Comparison of ENCODE assay signal across 7 cellular contexts in the genomic region with DNA sequence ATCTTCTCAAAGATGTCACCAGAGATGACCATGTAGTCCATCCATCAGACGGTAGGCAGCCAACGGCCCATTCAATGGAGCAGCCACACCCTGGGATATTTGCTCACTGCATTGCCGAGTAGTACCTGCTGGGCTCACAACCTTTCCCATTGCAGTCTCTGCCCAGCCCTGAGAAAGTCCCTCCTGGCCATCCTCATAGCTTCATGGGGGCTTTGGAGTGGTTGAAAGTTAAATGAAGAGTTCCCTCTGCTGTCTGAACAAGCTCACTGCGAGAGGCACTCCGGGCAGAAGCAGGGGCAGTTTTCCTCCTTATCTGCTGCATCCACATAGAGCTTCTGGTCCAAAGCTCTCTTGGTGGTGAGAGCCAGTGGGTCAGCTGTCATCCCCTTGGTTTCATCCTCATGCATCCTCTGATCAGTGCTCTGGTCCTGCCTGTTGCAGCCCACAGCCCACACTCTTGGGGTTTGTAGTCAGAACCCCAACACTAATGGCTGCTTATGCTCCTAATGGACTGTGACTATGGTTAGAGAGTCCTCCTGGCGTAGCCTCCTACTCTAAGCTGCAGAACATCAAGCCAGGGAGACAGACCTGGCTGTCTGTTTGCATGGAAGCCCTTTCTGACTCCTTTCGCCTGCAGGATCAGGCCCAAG. TPM values are rescaled to one million over a fixed set of nuclear protein-coding genes. Genes with fewer than 3 reads are reported as not detected.
DNase-seq lines count a peak whose midpoint lies in the region; TF ChIP-seq lines count a peak whose summit lies in the region.

No MANE protein-coding gene starts in this region.

- H3K27ac Mint-ChIP-seq in nephron, result peak overlapping the region in 1 of 3 experiments; percentile 43

- H3K27ac ChIP-seq in Peyer's patch, result peak overlapping the region in 2 of 4 donors; percentile 0 to 50

- H3K36me3 ChIP-seq in Peyer's patch, result no peaks in the 10 kb centered on the region

- TF ChIP-seq CTCF in Peyer's patch (IDR thresholded peaks at IDR 0.05), result peak in 5 of 6 experiments; percentile 9 to 57 (median 54)
- peak; percentile 60 to 69 (median 66) for TF ChIP-seq CTCF in nephron (IDR thresholded peaks at IDR 0.05; ENCODE audit: unreplicated experiment in 3 of 3)

- H3K4me3 Mint-ChIP-seq in nephron, result no peak overlapping the region

- TF ChIP-seq POLR2A in Peyer's patch (IDR thresholded peaks at IDR 0.05), result no peak

- no peaks in the 10 kb centered on the region for H3K36me3 Mint-ChIP-seq in nephron (ENCODE audit: low read depth)

- peaks cover 16% of the 10 kb centered on the region for H3K4me1 Mint-ChIP-seq in nephron

- no peak overlapping the region for H3K4me3 ChIP-seq in Peyer's patch

- DNase-seq in DMS53 treated with DMSO at 0.1 percent for 48 hours (lab: John Stamatoyannopoulos, UW; ENCODE audit: unreplicated experiment) (peak; percentile 78), HT1080 (ENCODE audit: low read depth) (peak; percentile 70), Peyer's patch (no peak), dermis microvascular lymphatic vessel endothelial cell (ENCODE audit: low read depth in 2 of 2) (peak; percentile 54 to 76), middle frontal gyrus (ENCODE audit: extremely low spot score, low spot score) (no peak), NCI-H446 treated with DMSO at 0.1 percent for 48 hours (lab: John Stamatoyannopoulos, UW) (no peak)

- no peaks in the 10 kb centered on the region for H3K9me3 ChIP-seq in Peyer's patch

- no peaks in the 10 kb centered on the region for H3K27me3 ChIP-seq in Peyer's patch

- H3K27me3 Mint-ChIP-seq in nephron (ENCODE audit: low read depth), result peaks cover 14% of the 10 kb centered on the region

- peaks cover 0 to 33% (median 17%) of the 10 kb centered on the region in 4 donors for H3K4me1 ChIP-seq in Peyer's patch

- H3K9me3 Mint-ChIP-seq in nephron, result no peaks in the 10 kb centered on the region

RNA-seq across cellular contexts. Expression of a gene that starts 23.3 kb away (rescaled TPM):
- total RNA-seq in HT1080 (2014; rRNA removed; shearing (Covaris generic)), result not detected in 2 replicates
- polyA plus RNA-seq in HT1080 (2015; cell fraction: cytosol; rRNA removed), result not detected in 2 replicates
- polyA plus RNA-seq in HT1080 (2015; cell fraction: nucleus; rRNA removed), result not detected in 2 replicates
- total RNA-seq in Peyer's patch (10 to 100 TPM in 1 of 4 donors, 1 to 10 TPM in 3; 2.1 to 11.6 (median 4.7) TPM), dermis microvascular lymphatic vessel endothelial cell (not detected in 2 replicates)

Comparison
In these comparisons a context has a peak if more than half of its experiments do, and no peak if none do; other contexts are left out.
1. DNase-seq: peak in DMS53 treated with DMSO at 0.1 percent for 48 hours (single experiment), HT1080 (single experiment) and dermis microvascular lymphatic vessel endothelial cell (2 of 2); none in Peyer's patch (0 of 3), middle frontal gyrus (single experiment) and NCI-H446 treated with DMSO at 0.1 percent for 48 hours (single experiment).